ENCODE assay signal across 1 cellular context in the genomic region with DNA sequence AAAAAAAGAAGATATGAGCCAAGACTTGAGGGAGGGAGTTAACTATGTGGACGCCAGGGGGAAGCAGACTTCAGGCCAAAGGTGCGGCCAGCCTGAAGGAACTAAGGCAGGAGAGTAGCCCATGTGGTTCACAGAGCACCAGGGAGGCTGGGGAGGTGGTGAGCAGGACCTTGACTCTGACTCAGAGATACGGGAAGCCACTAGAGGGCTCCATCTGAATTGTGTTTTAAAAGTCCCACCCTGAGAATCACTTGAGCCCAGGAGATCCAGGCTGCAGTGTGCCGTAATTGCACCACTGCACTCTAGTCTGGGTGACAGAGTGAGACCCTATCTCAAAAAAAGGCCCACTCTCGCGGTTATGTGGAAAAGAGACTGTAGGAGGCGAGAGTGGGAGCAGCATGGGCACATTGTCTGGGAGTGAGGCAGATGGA.
TF ChIP-seq lines count a peak whose summit lies in the region.

No MANE protein-coding gene starts in this region.

TF ChIP-seq in Ishikawa, 13 proteins besides CTCF, POLR2A, EP300 and RAD21 (continued from another document):
- TF ChIP-seq, protein P1, sequence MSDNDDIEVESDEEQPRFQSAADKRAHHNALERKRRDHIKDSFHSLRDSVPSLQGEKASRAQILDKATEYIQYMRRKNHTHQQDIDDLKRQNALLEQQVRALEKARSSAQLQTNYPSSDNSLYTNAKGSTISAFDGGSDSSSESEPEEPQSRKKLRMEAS (IDR thresholded peaks at IDR 0.05) = no peak
